ENCODE assay signal across 18 cellular contexts in the genomic region with DNA sequence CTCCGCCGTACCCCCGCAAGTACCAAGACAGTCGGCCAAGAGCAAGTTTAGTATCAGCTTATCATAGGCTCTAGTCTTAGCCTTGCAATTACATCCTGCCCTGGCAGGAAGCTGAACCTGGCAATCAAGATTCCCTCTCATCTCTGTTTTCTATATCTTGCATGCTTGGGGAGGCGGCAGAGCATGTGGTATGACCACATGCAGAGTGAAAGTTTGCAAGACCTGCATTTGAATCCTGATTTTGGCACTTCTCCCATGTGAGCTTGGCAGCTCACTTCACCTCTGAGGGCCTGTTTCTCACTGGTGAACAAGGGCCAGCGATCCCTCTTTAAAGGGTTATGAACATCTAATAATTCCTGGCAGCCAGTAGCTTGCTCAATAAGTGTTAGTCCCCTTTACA.
DNase-seq lines count a peak whose midpoint lies in the region; ATAC-seq and TF ChIP-seq lines count a peak whose summit lies in the region.
"Had no signal": no experiment of that assay in that cellular context is flagged by ENCODE, and none has a peak within 500 bp of the region (broad histone marks: within the 10 kb centered on the region; RNA-seq: fewer than 3 reads in every experiment).

No MANE protein-coding gene starts in this region.

- no peak overlapping the region for H3K4me3 Mint-ChIP-seq in WTC11
- H3K4me3 Mint-ChIP-seq in activated naive CD8-positive, alpha-beta T cell treated with anti-CD3 and anti-CD28 coated beads for 36 hours, result no peak overlapping the region

- CTCF ChIA-PET in WTC11 (lab: Charles Lee), result no interaction called here

- H3K4me1 ChIP-seq in left ventricle myocardium inferior, result peaks cover 49% of the 10 kb centered on the region
- H3K4me1 ChIP-seq: SJSA1 had no signal

- POLR2A ChIA-PET in WTC11 (lab: Charles Lee), result no interaction called here

- H3K36me3 Mint-ChIP-seq in WTC11, result no peaks in the 10 kb centered on the region
- no peaks in the 10 kb centered on the region for H3K36me3 Mint-ChIP-seq in activated naive CD8-positive, alpha-beta T cell treated with anti-CD3 and anti-CD28 coated beads for 36 hours

- no peaks in the 10 kb centered on the region for H3K9me3 Mint-ChIP-seq in WTC11
- H3K9me3 Mint-ChIP-seq in activated naive CD8-positive, alpha-beta T cell treated with anti-CD3 and anti-CD28 coated beads for 36 hours, result peaks cover 2% of the 10 kb centered on the region

- H3K27me3 Mint-ChIP-seq in WTC11 (ENCODE audit: low read depth), result no peaks in the 10 kb centered on the region; the same call in 1 of the 2 replicates
- H3K27me3 Mint-ChIP-seq in activated naive CD8-positive, alpha-beta T cell treated with anti-CD3 and anti-CD28 coated beads for 36 hours, result peaks cover 14% of the 10 kb centered on the region

- peak; percentile 47; the same call in 1 of the 2 replicates for ATAC-seq in WTC11
- ATAC-seq in HG03354 (IDR thresholded peaks at IDR 0.05; ENCODE audit: poor library complexity, severe bottlenecking, unreplicated experiment), result no peak
- ATAC-seq in GM21360 (IDR thresholded peaks at IDR 0.05; ENCODE audit: unreplicated experiment), result no peak
- ATAC-seq: PC-3 had no signal

- peaks cover 23% of the 10 kb centered on the region for H3K4me1 Mint-ChIP-seq in WTC11
- no peaks in the 10 kb centered on the region for H3K4me1 Mint-ChIP-seq in activated naive CD8-positive, alpha-beta T cell treated with anti-CD3 and anti-CD28 coated beads for 36 hours

- no peak overlapping the region for H3K27ac Mint-ChIP-seq in WTC11
- H3K27ac Mint-ChIP-seq in activated naive CD8-positive, alpha-beta T cell treated with anti-CD3 and anti-CD28 coated beads for 36 hours, result no peak overlapping the region

- H3K9me3 ChIP-seq in left ventricle myocardium inferior (replicated peaks), result no peaks in the 10 kb centered on the region
- H3K9me3 ChIP-seq: SJSA1 had no signal

- peak overlapping the region; percentile 67 for H3K27ac ChIP-seq in left ventricle myocardium inferior (replicated peaks)
- H3K27ac ChIP-seq: HL-60, RWPE1, SJSA1 had no signal

- TF ChIP-seq CTCF in WTC11 (IDR thresholded peaks at IDR 0.05), result no peak
- no peak for TF ChIP-seq CTCF in left ventricle myocardium inferior (IDR thresholded peaks at IDR 0.05; ENCODE audit: borderline replicate concordance)

- H3K4me3 ChIP-seq in left ventricle myocardium inferior, result no peak overlapping the region
- H3K4me3 ChIP-seq: SJSA1 had no signal

- no peaks in the 10 kb centered on the region for H3K36me3 ChIP-seq in left ventricle myocardium inferior
- H3K36me3 ChIP-seq: SJSA1 had no signal

- H3K27me3 ChIP-seq in left ventricle myocardium inferior (ENCODE audit: low read depth), result no peaks in the 10 kb centered on the region
- H3K27me3 ChIP-seq: SJSA1 had no signal

- DNase-seq in HT1080 (ENCODE audit: low read depth), result peak; percentile 21
- DNase-seq in WTC11 (ENCODE audit: low spot score), result no peak
- no peak for DNase-seq in left ventricle myocardium inferior
- DNase-seq in renal cortical epithelial cell (ENCODE audit: low read depth), result peak; percentile 35
- no peak for DNase-seq in activated naive CD8-positive, alpha-beta T cell treated with anti-CD3 and anti-CD28 coated beads for 36 hours
- DNase-seq: ACHN, AML-193, COR-L47, HCEC 1CT, NCI-H1417, NCI-H1930, NCI-H774, PC-3 had no signal

- intact Hi-C loops in left ventricle myocardium inferior (cut with micrococcal nuclease), result no loop called here

TF ChIP-seq in WTC11, 78 proteins besides CTCF, POLR2A, EP300 and RAD21:
- TF ChIP-seq NR3C1 (CRISPR knock-in tag; conservative IDR thresholded peaks at IDR 0.05; ENCODE audit: low read depth), result no peak

Comparison
In these comparisons a context has a peak if more than half of its experiments do, and no peak if none do; other contexts are left out.
1. DNase-seq: peak in HT1080 (single experiment) and renal cortical epithelial cell (single experiment); none in WTC11 (single experiment), left ventricle myocardium inferior (single experiment) and activated naive CD8-positive, alpha-beta T cell treated with anti-CD3 and anti-CD28 coated beads for 36 hours (single experiment).